In genomic region chr9:36656842-36657241, GRCh38 we compare ENCODE assay signal across 32 cellular contexts.
"Had no signal": no experiment of that assay in that cellular context is flagged by ENCODE, and none has a peak within 500 bp of the region (broad histone marks: within the 10 kb centered on the region; RNA-seq: fewer than 3 reads in every experiment).

No MANE protein-coding gene starts in this region.

- H3K36me3 ChIP-seq: adrenal gland, breast epithelium had no signal

- ATAC-seq: activated CD8-positive, alpha-beta T cell treated with anti-CD3 and anti-CD28 coated beads for 36 hours; activated naive CD4-positive, alpha-beta T cell treated with anti-CD3 and anti-CD28 coated beads, Interleukin-2, amount 50 U/mL, for 72 hours; activated T-cell treated with anti-CD3 and anti-CD28 coated beads, Interleukin-2, amount 50 U/mL, for 4 hours; activated T-cell treated with anti-CD3 and anti-CD28 coated beads, Interleukin-2, amount 50 U/mL, for 72 hours; activated T-helper 17 cell treated with anti-CD3 and anti-CD28 coated beads, Interleukin-2, amount 50 U/mL, for 72 hours; body of pancreas had no signal

- H3K4me1 ChIP-seq: adrenal gland, body of pancreas, breast epithelium had no signal

- H3K9me3 ChIP-seq: adrenal gland, body of pancreas had no signal

- DNase-seq: activated B cell treated with CpG ODN at 0.5 μM for 24 hours; activated CD4-positive, alpha-beta memory T cell treated with anti-CD3 and anti-CD28 coated beads for 36 hours; activated CD4-positive, alpha-beta T cell treated with anti-CD3 and anti-CD28 coated beads for 4 hours; activated CD4-positive, alpha-beta T cell treated with anti-CD3 and anti-CD28 coated beads, Interleukin-2, amount 10 ng/mL, durations not matched to agents 24 days and 14 days; activated CD4-positive, alpha-beta T cell treated with anti-CD3 and anti-CD28 coated beads, Interleukin-2, amount 50 U/mL, for 1 hour; activated CD4-positive, alpha-beta T cell treated with anti-CD3 and anti-CD28 coated beads, Interleukin-2, amount 50 U/mL, for 4 hours; activated CD4-positive, CD25-positive, alpha-beta regulatory T cell treated with anti-CD3 and anti-CD28 coated beads, Interleukin-2, amount 50 U/mL, for 72 hours; activated CD8-positive, alpha-beta memory T cell treated with anti-CD3 and anti-CD28 coated beads, Interleukin-2, amount 50 U/mL, for 4 hours; activated CD8-positive, alpha-beta T cell treated with anti-CD3 and anti-CD28 coated beads for 36 hours; activated effector memory CD4-positive, alpha-beta T cell treated with anti-CD3 and anti-CD28 coated beads, Interleukin-2, amount 50 U/mL, for 16 hours; activated gamma-delta T cell treated with Interleukin-2 at 50 U/mL for 16 hours; activated naive CD4-positive, alpha-beta T cell; activated naive CD4-positive, alpha-beta T cell treated with anti-CD3 and anti-CD28 coated beads for 36 hours; activated naive CD4-positive, alpha-beta T cell treated with anti-CD3 and anti-CD28 coated beads, Interleukin-2, amount 50 U/mL, for 16 hours; activated naive CD8-positive, alpha-beta T cell treated with anti-CD3 and anti-CD28 coated beads for 36 hours; activated T-cell treated with anti-CD3 and anti-CD28 coated beads for 4 hours; activated T-cell treated with anti-CD3 and anti-CD28 coated beads, Interleukin-2, amount 50 U/mL, for 1 hour; activated T-cell treated with anti-CD3 and anti-CD28 coated beads, Interleukin-2, amount 50 U/mL, for 4 hours; activated T-cell treated with anti-CD3 and anti-CD28 coated beads, Interleukin-2, amount 50 U/mL, for 72 hours; adrenal gland; amniotic stem cell; aorta; body of pancreas; brain microvascular endothelial cell; central memory CD4-positive, alpha-beta T cell; T-helper 1 cell; T-helper 2 cell; T-helper 9 cell had no signal

- H3K27ac ChIP-seq: adrenal gland, body of pancreas, brain microvascular endothelial cell, breast epithelium, VCaP had no signal

- H3K4me3 ChIP-seq: adrenal gland, body of pancreas, breast epithelium had no signal
